In genomic region chr7:116953372-116953726, GRCh38 we compare ENCODE assay signal across 2 cellular contexts.
TF ChIP-seq lines count a peak whose summit lies in the region.

TSS of gene ST7 (plus strand) at chr7:116953501. CDS start at chr7:116953541, 40 bp downstream.

TF ChIP-seq in HEK293, 187 proteins besides CTCF, POLR2A, EP300 and RAD21 (continued from another document and continues in another):
- peak; percentile 69 for TF ChIP-seq ZEB2 (tag by site-specific recombination; IDR thresholded peaks at IDR 0.05)
- TF ChIP-seq OSR2 (tag by site-specific recombination; IDR thresholded peaks at IDR 0.05): no peak
- no peak for TF ChIP-seq ZNF544 (tag by site-specific recombination; IDR thresholded peaks at IDR 0.05)
- TF ChIP-seq ZNF398 (tag by site-specific recombination; IDR thresholded peaks at IDR 0.05): no peak
- TF ChIP-seq ZNF404 (tag by site-specific recombination; IDR thresholded peaks at IDR 0.05): no peak
- TF ChIP-seq ZNF138 (tag by site-specific recombination; IDR thresholded peaks at IDR 0.05; ENCODE audit: borderline replicate concordance): no peak
- TF ChIP-seq GLI4 (tag by site-specific recombination; IDR thresholded peaks at IDR 0.05): no peak
- TF ChIP-seq ZNF19 (tag by site-specific recombination; IDR thresholded peaks at IDR 0.05; ENCODE audit: low read depth): no peak
- TF ChIP-seq PRDM2 (tag by site-specific recombination; IDR thresholded peaks at IDR 0.05; ENCODE audit: borderline replicate concordance): no peak
- 0 out of 2 replicates have a peak, but pooled peaks have one; percentile 67 for TF ChIP-seq PATZ1 (tag by site-specific recombination; IDR thresholded peaks at IDR 0.05)
- no peak for TF ChIP-seq ZBTB48 (tag by site-specific recombination; IDR thresholded peaks at IDR 0.05)
- no peak for TF ChIP-seq ZBTB10 (tag by site-specific recombination; IDR thresholded peaks at IDR 0.05)

TF ChIP-seq in K562, 482 proteins besides CTCF, POLR2A, EP300 and RAD21 (continued from another document and continues in another):
- TF ChIP-seq ZNF609 (CRISPR knock-in tag; IDR thresholded peaks at IDR 0.05; ENCODE audit: borderline replicate concordance) (no peak), ATF2 (CRISPR knock-in tag; IDR thresholded peaks at IDR 0.05) (no peak), KDM2B (CRISPR knock-in tag; IDR thresholded peaks at IDR 0.05) (no peak), ZNF41 (CRISPR knock-in tag; conservative IDR thresholded peaks at IDR 0.05) (0 out of 2 replicates have a peak, but pooled peaks have one; percentile 48), SMAD1 (IDR thresholded peaks at IDR 0.05; ENCODE audit: low read depth, low read length, partially characterized antibody) (peak; percentile 48), GTF2F1 (IDR thresholded peaks at IDR 0.05; ENCODE audit: low read depth, low read length) (no peak), STAG1 (CRISPR knock-in tag; IDR thresholded peaks at IDR 0.05; ENCODE audit: borderline replicate concordance) (no peak), HLTF (IDR thresholded peaks at IDR 0.05) (no peak), ZNF224 (CRISPR knock-in tag; IDR thresholded peaks at IDR 0.05) (0 out of 2 replicates have a peak, but pooled peaks have one; percentile 33), PRMT5 (CRISPR knock-in tag; IDR thresholded peaks at IDR 0.05) (no peak), NKRF (IDR thresholded peaks at IDR 0.05; ENCODE audit: borderline replicate concordance) (no peak), HDGF (IDR thresholded peaks at IDR 0.05) (no peak), TBL1XR1 (IDR thresholded peaks at IDR 0.05; ENCODE audit: low read length in 2 of 2) (no peak; a peak in 1 of 4 replicates), RNF2 (IDR thresholded peaks at IDR 0.05) (no peak), CREM (IDR thresholded peaks at IDR 0.05; ENCODE audit: low read depth) (peak; percentile 24; the same call in 1 of the 2 replicates), POLR2AphosphoS5 (IDR thresholded peaks at IDR 0.05; ENCODE audit: control insufficient read depth, insufficient read depth, low read depth, low read length) (0 out of 2 replicates have a peak, but pooled peaks have one; percentile 49), TAF15 (IDR thresholded peaks at IDR 0.05; ENCODE audit: low read depth, low read length) (no peak), BACH1 (tag; IDR thresholded peaks at IDR 0.05) (peak; percentile 93), ZNF347 (CRISPR knock-in tag; IDR thresholded peaks at IDR 0.05; ENCODE audit: low read depth) (no peak), ZNF133 (CRISPR knock-in tag; IDR thresholded peaks at IDR 0.05) (no peak), SMARCA4 (IDR thresholded peaks at IDR 0.05) (no peak), ZNF507 (tag; conservative IDR thresholded peaks at IDR 0.05) (no peak), ZNF212 (CRISPR knock-in tag; IDR thresholded peaks at IDR 0.05) (peak; percentile 62; the same call in 1 of the 2 replicates), NRF1 (conservative IDR thresholded peaks at IDR 0.05 in 1 of 2, IDR thresholded peaks at IDR 0.05 in 1 of 2) (peak; percentile 32 to 57; a peak in 2 of 4 replicates), AFF1 (IDR thresholded peaks at IDR 0.05; ENCODE audit: low read depth in 1 of 2, partially characterized antibody in 2 of 2) (peak in 1 of 2 experiments; percentile 4), ILK (tag; IDR thresholded peaks at IDR 0.05; ENCODE audit: borderline replicate concordance, low read depth) (no peak), ZFP36 (IDR thresholded peaks at IDR 0.05; ENCODE audit: low read depth, low read length, partially characterized antibody) (no peak), THRB (CRISPR knock-in tag; conservative IDR thresholded peaks at IDR 0.05) (no peak), PHF20 (IDR thresholded peaks at IDR 0.05; ENCODE audit: partially characterized antibody) (peak; percentile 31), FOXJ2 (tag; IDR thresholded peaks at IDR 0.05) (no peak), NFATC3 (IDR thresholded peaks at IDR 0.05) (no peak), TCF3 (CRISPR knock-in tag; IDR thresholded peaks at IDR 0.05) (no peak), TBP (optimal IDR thresholded peaks at IDR 0.05; ENCODE audit: low read depth, low read length) (peak; percentile 68), NCOA6 (IDR thresholded peaks at IDR 0.05) (no peak), SOX6 (IDR thresholded peaks at IDR 0.05) (0 out of 2 replicates have a peak, but pooled peaks have one; percentile 20), RREB1 (CRISPR knock-in tag; IDR thresholded peaks at IDR 0.05) (no peak), ZNF561 (CRISPR knock-in tag; conservative IDR thresholded peaks at IDR 0.05) (no peak), TAF7 (tag; IDR thresholded peaks at IDR 0.05) (peak; percentile 79), ZNF75A (CRISPR knock-in tag; IDR thresholded peaks at IDR 0.05) (no peak), MAZ (CRISPR knock-in tag; conservative IDR thresholded peaks at IDR 0.05 in 1 of 2, IDR thresholded peaks at IDR 0.05 in 1 of 2) (peak in 1 of 2 experiments; percentile 41; a peak in 3 of 4 replicates), MCM2 (IDR thresholded peaks at IDR 0.05; ENCODE audit: low read depth) (no peak), FOS (IDR thresholded peaks at IDR 0.05; ENCODE audit: extremely low read depth, insufficient read length) (no peak)
